ENCODE assay signal across 1 cellular context in the genomic region with DNA sequence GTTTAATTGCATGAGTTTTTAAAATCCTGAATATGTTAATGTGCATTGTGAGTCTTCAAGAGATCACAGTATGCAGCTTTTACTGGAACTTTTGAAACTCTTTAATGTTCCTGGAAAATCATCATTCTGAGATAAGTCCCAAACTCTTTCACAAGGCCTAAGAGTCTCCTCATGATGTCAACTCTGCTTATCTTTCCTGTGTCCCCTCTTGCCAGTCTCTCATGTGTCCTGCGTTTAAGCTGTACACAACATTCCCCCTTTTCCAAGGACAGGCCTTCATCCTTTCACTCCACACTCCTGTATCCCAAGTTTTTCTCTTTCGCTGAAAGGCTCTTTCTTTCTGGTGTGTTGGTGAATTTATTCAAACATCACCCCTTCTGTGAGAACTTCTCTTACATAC.
TF ChIP-seq lines count a peak whose summit lies in the region.

No MANE protein-coding gene starts in this region.

TF ChIP-seq in K562, 482 proteins besides CTCF, POLR2A, EP300 and RAD21 (continued from another document):
- TF ChIP-seq DPF2 (IDR thresholded peaks at IDR 0.05) = peak; percentile 60
- 0 out of 2 replicates have a peak, but pooled peaks have one; percentile 40 for TF ChIP-seq SMARCA4 (IDR thresholded peaks at IDR 0.05)
- TF ChIP-seq FOXK1 (CRISPR knock-in tag; IDR thresholded peaks at IDR 0.05; ENCODE audit: borderline replicate concordance) = no peak
- peak; percentile 25; the same call in 1 of the 2 replicates for TF ChIP-seq ARID1B (IDR thresholded peaks at IDR 0.05)
- no peak for TF ChIP-seq JUND (IDR thresholded peaks at IDR 0.05; ENCODE audit: borderline replicate concordance, low read depth, low read length)
- peak; percentile 43; the same call in 1 of the 3 replicates for TF ChIP-seq JUND (tag; IDR thresholded peaks at IDR 0.05; ENCODE audit: borderline replicate concordance, low read depth, low read length)
- no peak for TF ChIP-seq ZNF668 (CRISPR knock-in tag; IDR thresholded peaks at IDR 0.05)
